Comparison of ENCODE assay signal across 9 cellular contexts in the genomic region with DNA sequence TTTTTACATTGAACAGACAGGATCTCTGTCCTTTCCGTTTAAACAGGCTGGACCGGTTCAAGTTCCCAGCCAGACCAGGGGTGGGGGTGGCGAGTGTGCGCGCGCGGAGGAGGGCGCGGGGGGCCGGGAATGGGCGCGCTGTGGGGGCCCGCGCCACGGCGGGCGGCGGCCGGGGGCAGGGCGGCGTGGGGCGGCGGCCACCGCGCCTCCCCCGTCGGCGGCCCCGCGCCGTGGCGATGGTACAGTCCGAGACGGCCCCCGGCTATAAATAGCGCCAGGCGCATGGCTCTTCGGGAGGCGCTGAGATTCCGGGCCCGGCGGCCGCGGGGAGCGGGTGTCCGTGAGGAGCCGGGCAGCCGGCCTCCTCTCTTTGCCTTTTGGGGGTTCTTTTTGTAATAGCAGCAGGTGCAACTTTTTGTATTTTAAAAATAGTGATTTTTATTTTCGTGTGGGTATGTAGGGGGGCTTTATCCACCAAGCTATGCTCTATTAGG. TPM values are rescaled to one million over a fixed set of nuclear protein-coding genes. Genes with fewer than 3 reads are reported as not detected.
DNase-seq lines count a peak whose midpoint lies in the region; ATAC-seq and TF ChIP-seq lines count a peak whose summit lies in the region.
"Had no signal": no experiment of that assay in that cellular context is flagged by ENCODE, and none has a peak within 500 bp of the region (broad histone marks: within the 10 kb centered on the region; RNA-seq: fewer than 3 reads in every experiment).

No MANE protein-coding gene starts in this region.

- H3K27me3 Mint-ChIP-seq in osteocyte (ENCODE audit: unreplicated experiment): peaks cover 64% of the 10 kb centered on the region
- peaks cover 70% of the 10 kb centered on the region for H3K27me3 Mint-ChIP-seq in activated T-cell treated with anti-CD3 and anti-CD28 coated beads, Interleukin-2, amount 50 U/mL, for 4 hours (ENCODE audit: low read depth)

- H3K4me1 Mint-ChIP-seq in osteocyte (ENCODE audit: unreplicated experiment): peaks cover 14% of the 10 kb centered on the region
- H3K4me1 Mint-ChIP-seq in activated T-cell treated with anti-CD3 and anti-CD28 coated beads, Interleukin-2, amount 50 U/mL, for 4 hours (ENCODE audit: low read depth): peaks cover 13% of the 10 kb centered on the region

- no peak for TF ChIP-seq CTCF in osteocyte (IDR thresholded peaks at IDR 0.05)

- ATAC-seq in HG02970 (IDR thresholded peaks at IDR 0.05; ENCODE audit: low FRiP score, unreplicated experiment): no peak
- ATAC-seq in activated T-cell treated with anti-CD3 and anti-CD28 coated beads, Interleukin-2, amount 50 U/mL, for 4 hours: no peak

- no peak overlapping the region for H3K27ac Mint-ChIP-seq in osteocyte (ENCODE audit: unreplicated experiment)
- H3K27ac Mint-ChIP-seq: CD4-positive, CD25-positive, alpha-beta regulatory T cell had no signal

- no peaks in the 10 kb centered on the region for H3K9me3 Mint-ChIP-seq in osteocyte (ENCODE audit: unreplicated experiment)
- H3K9me3 Mint-ChIP-seq in activated T-cell treated with anti-CD3 and anti-CD28 coated beads, Interleukin-2, amount 50 U/mL, for 4 hours: no peaks in the 10 kb centered on the region

- peak; percentile 76 to 87 for DNase-seq in NCI-H2081 (lab: John Stamatoyannopoulos, UW)
- no peak for DNase-seq in NCI-H2081 treated with DMSO at 0.1 percent for 48 hours (lab: John Stamatoyannopoulos, UW)
- peak; percentile 58 for DNase-seq in RPMI8226
- DNase-seq in foreskin melanocyte: peak; percentile 14
- no peak for DNase-seq in osteocyte (ENCODE audit: extremely low spot score, unreplicated experiment)
- DNase-seq in CD1c-positive myeloid dendritic cell (ENCODE audit: extremely low spot score): no peak
- no peak for DNase-seq in activated T-cell treated with anti-CD3 and anti-CD28 coated beads, Interleukin-2, amount 50 U/mL, for 4 hours
- DNase-seq: CD4-positive, CD25-positive, alpha-beta regulatory T cell had no signal

- peak overlapping the region; percentile 78 for H3K4me3 Mint-ChIP-seq in osteocyte (ENCODE audit: unreplicated experiment)
- no peak overlapping the region for H3K4me3 Mint-ChIP-seq in activated T-cell treated with anti-CD3 and anti-CD28 coated beads, Interleukin-2, amount 50 U/mL, for 4 hours

- no peaks in the 10 kb centered on the region for H3K36me3 Mint-ChIP-seq in osteocyte (ENCODE audit: unreplicated experiment)
- H3K36me3 Mint-ChIP-seq in activated T-cell treated with anti-CD3 and anti-CD28 coated beads, Interleukin-2, amount 50 U/mL, for 4 hours (ENCODE audit: insufficient read depth): no peaks in the 10 kb centered on the region

RNA-seq across cellular contexts. Expression of gene CELF4, which starts 0.4 kb away (rescaled TPM):
- total RNA-seq in osteocyte: not detected in 2 replicates
- not detected for total RNA-seq in activated T-cell treated with anti-CD3 and anti-CD28 coated beads, Interleukin-2, amount 50 U/mL, for 4 hours
- total RNA-seq: CD4-positive, CD25-positive, alpha-beta regulatory T cell had no signal

Comparison
In these comparisons a context has a peak if more than half of its experiments do, and no peak if none do; other contexts are left out.
1. DNase-seq: peak in NCI-H2081 (2 of 2), RPMI8226 (single experiment) and foreskin melanocyte (single experiment); none in NCI-H2081 treated with DMSO at 0.1 percent for 48 hours (single experiment), osteocyte (single experiment), CD1c-positive myeloid dendritic cell (single experiment) and activated T-cell treated with anti-CD3 and anti-CD28 coated beads, Interleukin-2, amount 50 U/mL, for 4 hours (single experiment).